ENCODE assay signal across 1 cellular context in genomic region chr1:203522237-203522636, GRCh38.
TF ChIP-seq lines count a peak whose summit lies in the region.

No MANE protein-coding gene starts in this region.

TF ChIP-seq in GM23338, 12 proteins besides CTCF, POLR2A, EP300 and RAD21:
- no peak for TF ChIP-seq ZNF462 (CRISPR knock-in tag; IDR thresholded peaks at IDR 0.05)
- no peak for TF ChIP-seq EZH2 (IDR thresholded peaks at IDR 0.05; ENCODE audit: low read depth, unreplicated experiment)
- TF ChIP-seq REST (IDR thresholded peaks at IDR 0.05; ENCODE audit: unreplicated experiment), result no peak
- TF ChIP-seq POLR2AphosphoS5 (IDR thresholded peaks at IDR 0.05; ENCODE audit: low read depth), result no peak
- no peak for TF ChIP-seq EZH2phosphoT487 (IDR thresholded peaks at IDR 0.05; ENCODE audit: unreplicated experiment)
